In the genomic region with DNA sequence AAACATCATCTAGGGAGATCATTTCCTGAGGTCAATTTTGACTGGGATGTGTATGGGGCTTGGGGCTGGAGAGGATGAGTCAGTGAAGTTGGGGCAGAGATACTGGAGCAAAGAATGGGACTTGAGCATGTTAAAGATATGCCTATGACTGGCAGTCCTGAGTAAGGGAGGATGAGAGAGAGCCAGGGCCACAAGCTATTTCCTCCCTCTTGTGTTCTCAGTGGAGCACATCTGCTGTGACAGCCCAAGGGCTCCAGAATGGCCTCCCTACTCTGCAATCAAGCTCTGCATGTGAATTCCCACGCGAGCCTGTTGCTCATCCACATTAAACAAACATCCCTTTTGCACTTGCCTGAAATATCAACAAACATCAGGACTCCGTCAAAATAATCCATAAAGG, we compare ENCODE assay signal across 9 cellular contexts. TPM values are rescaled to one million over a fixed set of nuclear protein-coding genes. Genes with fewer than 3 reads are reported as not detected.
A peak's percentile ranks its signal among the peaks of the same experiment; 100 is the strongest.
DNase-seq lines count a peak whose midpoint lies in the region; ATAC-seq and TF ChIP-seq lines count a peak whose summit lies in the region.
"Had no signal": no experiment of that assay in that cellular context is flagged by ENCODE, and none has a peak within 500 bp of the region (broad histone marks: within the 10 kb centered on the region; RNA-seq: fewer than 3 reads in every experiment).

No MANE protein-coding gene starts in this region.

- peak; percentile 34 for ATAC-seq in upper lobe of right lung
- ATAC-seq in GM18870 (IDR thresholded peaks at IDR 0.05; ENCODE audit: unreplicated experiment) = no peak

- H3K9me3 Mint-ChIP-seq in MCF 10A (ENCODE audit: unreplicated experiment) (no peaks in the 10 kb centered on the region), immature natural killer cell (peaks cover 0 to 16% (median 3%) of the 10 kb centered on the region in 6 donors)

- CTCF ChIA-PET in MCF 10A (lab: Yijun Ruan, JAX) = interaction anchor here (0.6 to 0.9 kb wide), 2 partner anchors 13 to 102 kb away, joined by 3 read pairs; no protein-coding TSS in a partner anchor

- H3K36me3 ChIP-seq in breast epithelium = no peaks in the 10 kb centered on the region
- no peaks in the 10 kb centered on the region for H3K36me3 ChIP-seq in SJSA1
- no peaks in the 10 kb centered on the region for H3K36me3 ChIP-seq in upper lobe of right lung

- BruUV-seq in MCF 10A (replicated peaks; lab: Mats Ljungman, UMichigan) = no TSS peak

- no peaks in the 10 kb centered on the region for H3K36me3 Mint-ChIP-seq in MCF 10A (ENCODE audit: insufficient read depth, unreplicated experiment)
- peaks cover 0 to 3% (median 0%) of the 10 kb centered on the region in 3 donors for H3K36me3 Mint-ChIP-seq in immature natural killer cell

- intact Hi-C loops in MCF 10A (cut with micrococcal nuclease) = no loop called here
- intact Hi-C loops in breast epithelium (cut with DNase I; ENCODE audit: low total_unique reads) = no loop called here
- intact Hi-C loops in upper lobe of right lung (cut with DNase I) = no loop called here

- no peak for TF ChIP-seq POLR2A in breast epithelium (IDR thresholded peaks at IDR 0.05)

- no peaks in the 10 kb centered on the region for H3K4me1 ChIP-seq in breast epithelium
- peaks cover 16% of the 10 kb centered on the region for H3K4me1 ChIP-seq in SJSA1 (replicated peaks)
- H3K4me1 ChIP-seq in upper lobe of right lung = peaks cover 8% of the 10 kb centered on the region

- POLR2A ChIA-PET in MCF 10A (lab: Yijun Ruan, JAX) = interaction anchor here (1.2 kb wide), 1 partner anchor 32 kb away, joined by 3 read pairs; the partner anchor contains the start of genes DCAF6 and MPC2

- H3K27me3 ChIP-seq in breast epithelium (no peaks in the 10 kb centered on the region), SJSA1 (replicated peaks) (no peaks in the 10 kb centered on the region), upper lobe of right lung (no peaks in the 10 kb centered on the region)
- H3K27me3 ChIP-seq: BLaER1 treated with 17β-estradiol and CSF1 and Interleukin-3, amounts not matched to agents 10 nM and 100 nM had no signal

- H3K27ac Mint-ChIP-seq in MCF 10A (ENCODE audit: low read depth, unreplicated experiment) = no peak overlapping the region
- H3K27ac Mint-ChIP-seq in immature natural killer cell = no peak overlapping the region

- H3K9me3 ChIP-seq in breast epithelium (no peaks in the 10 kb centered on the region), SJSA1 (replicated peaks) (no peaks in the 10 kb centered on the region), upper lobe of right lung (no peaks in the 10 kb centered on the region)

- H3K27ac ChIP-seq in breast epithelium (no peak overlapping the region), SJSA1 (no peak overlapping the region; the same call in 1 of the 2 replicates), upper lobe of right lung (peak overlapping the region; percentile 32)
- H3K27ac ChIP-seq: BLaER1 treated with 17β-estradiol and CSF1 and Interleukin-3, amounts not matched to agents 10 nM and 100 nM had no signal

- H3K4me3 ChIP-seq in breast epithelium = no peak overlapping the region
- H3K4me3 ChIP-seq in SJSA1 = no peak overlapping the region
- no peak overlapping the region for H3K4me3 ChIP-seq in upper lobe of right lung
- H3K4me3 ChIP-seq: BLaER1 treated with 17β-estradiol and CSF1 and Interleukin-3, amounts not matched to agents 10 nM and 100 nM had no signal

- DNase-seq in MCF 10A (ENCODE audit: unreplicated experiment) (peak; percentile 26), breast epithelium (ENCODE audit: low spot score in 2 of 2) (no peak), SJSA1 (ENCODE audit: low read depth in 1 of 2, low spot score in 2 of 2) (peak; percentile 78 to 82), iPS-NIHi7 (ENCODE audit: extremely low spot score) (peak; percentile 28), upper lobe of right lung (no peak), AML-193 (lab: John Stamatoyannopoulos, UW) (no peak), immature natural killer cell (no peak)

- H3K4me1 Mint-ChIP-seq in MCF 10A (ENCODE audit: insufficient read depth, unreplicated experiment) = no peaks in the 10 kb centered on the region
- no peaks in the 10 kb centered on the region for H3K4me1 Mint-ChIP-seq in immature natural killer cell

- no peak overlapping the region for H3K4me3 Mint-ChIP-seq in MCF 10A (ENCODE audit: unreplicated experiment)
- H3K4me3 Mint-ChIP-seq in immature natural killer cell = no peak overlapping the region

- H3K27me3 Mint-ChIP-seq in MCF 10A (ENCODE audit: insufficient read depth, unreplicated experiment) (no peaks in the 10 kb centered on the region), immature natural killer cell (ENCODE audit: low read depth in 3 of 3) (peaks cover 0 to 9% (median 3%) of the 10 kb centered on the region in 3 donors)

- TF ChIP-seq CTCF in MCF 10A (IDR thresholded peaks at IDR 0.05; ENCODE audit: unreplicated experiment) = no peak
- no peak for TF ChIP-seq CTCF in breast epithelium (IDR thresholded peaks at IDR 0.05)
- no peak for TF ChIP-seq CTCF in upper lobe of right lung (IDR thresholded peaks at IDR 0.05)

RNA-seq across cellular contexts. Expression of gene ADCY10, which starts 9.3 kb away (rescaled TPM):
- total RNA-seq in MCF 10A (2022) (0.12 and 0.35 TPM in 2 replicates), breast epithelium (under 1 TPM; under 0.01 to 0.16 (median 0.15) TPM), upper lobe of right lung (0.29 TPM)
- not detected in 2 replicates for total RNA-seq in SJSA1 (2014; rRNA removed; shearing (Covaris generic))
- polyA plus RNA-seq in immature natural killer cell = not detected

RNA-seq across cellular contexts. Expression of gene DCAF6, which starts 31.8 kb away (rescaled TPM):
- total RNA-seq in MCF 10A (2022) (57.2 and 60.8 TPM in 2 replicates), breast epithelium (10 to 100 TPM; 76.7 to 95.7 (median 84.7) TPM), upper lobe of right lung (49.9 TPM)
- total RNA-seq in SJSA1 (2014; rRNA removed; shearing (Covaris generic)) = 13.6 and 24.0 TPM in 2 replicates
- 10 to 100 TPM in 2 of 3 donors, 1 to 10 TPM in 1; 9.6 to 13.6 (median 10.3) TPM for polyA plus RNA-seq in immature natural killer cell

RNA-seq across cellular contexts. Expression of gene MPC2, which starts 32.2 kb away (rescaled TPM):
- total RNA-seq in MCF 10A (2022) (105 and 108 TPM in 2 replicates), breast epithelium (10 to 100 TPM; 28.8 to 37.0 (median 29.8) TPM), upper lobe of right lung (40.5 TPM)
- total RNA-seq in SJSA1 (2014; rRNA removed; shearing (Covaris generic)) = 34.8 and 54.4 TPM in 2 replicates
- polyA plus RNA-seq in immature natural killer cell = 100 to 1,000 TPM in 2 of 3 donors, 10 to 100 TPM in 1; 76.5 to 119 (median 104) TPM

Comparison
In these comparisons a context has a peak if more than half of its experiments do, and no peak if none do; other contexts are left out.
1. DNase-seq: peak in MCF 10A (single experiment), SJSA1 (2 of 2) and iPS-NIHi7 (single experiment); none in breast epithelium (0 of 2), upper lobe of right lung (single experiment), AML-193 (0 of 2) and immature natural killer cell (0 of 3).